ENCODE assay signal across 12 cellular contexts in genomic region chr21:35203093-35204021, GRCh38.
DNase-seq lines count a peak whose midpoint lies in the region; ATAC-seq, FAIRE-seq and TF ChIP-seq lines count a peak whose summit lies in the region.
"Had no signal": no experiment of that assay in that cellular context is flagged by ENCODE, and none has a peak within 500 bp of the region (broad histone marks: within the 10 kb centered on the region; RNA-seq: fewer than 3 reads in every experiment).

No MANE protein-coding gene starts in this region.

- H3K4me1 ChIP-seq in skeletal muscle satellite cell (ENCODE audit: control insufficient read depth, insufficient read depth, low read length) = peaks cover 64% of the 10 kb centered on the region

- no peaks in the 10 kb centered on the region for H3K27me3 ChIP-seq in skeletal muscle satellite cell (ENCODE audit: control insufficient read depth, insufficient read depth, low read length)

- H3K4me3 ChIP-seq in fibroblast of pulmonary artery (replicated peaks; ENCODE audit: low read depth, low read length) (no peak overlapping the region), skeletal muscle satellite cell (ENCODE audit: low read length) (peak overlapping the region; percentile 8)

- peak overlapping the region; percentile 59 for H3K9ac ChIP-seq in skeletal muscle satellite cell (ENCODE audit: low read depth, low read length)

- peak; percentile 72 for FAIRE-seq in RCC 7860 (lab: Jason Lieb, UNC)

- no peak for ATAC-seq in HG03469 (IDR thresholded peaks at IDR 0.05; ENCODE audit: unreplicated experiment)
- ATAC-seq in HG03196 (IDR thresholded peaks at IDR 0.05; ENCODE audit: unreplicated experiment) = no peak

- H3K4me2 ChIP-seq in skeletal muscle satellite cell (ENCODE audit: low read length) = peak overlapping the region; percentile 35

- H3K36me3 ChIP-seq in skeletal muscle satellite cell (ENCODE audit: insufficient read depth, low read length) = no peaks in the 10 kb centered on the region

- peak; percentile 79 for DNase-seq in EL
- DNase-seq in RCC 7860 (ENCODE audit: low spot score) = peak; percentile 41
- DNase-seq in fibroblast of pulmonary artery (ENCODE audit: low read depth) = peak; percentile 84
- no peak for DNase-seq in NCI-H1930 (lab: John Stamatoyannopoulos, UW)
- no peak for DNase-seq in amygdala (lab: John Stamatoyannopoulos, UW)
- DNase-seq: activated CD4-positive, alpha-beta T cell treated with anti-CD3 and anti-CD28 coated beads, Interleukin-2, amount 50 U/mL, for 48 hours; activated naive CD8-positive, alpha-beta T cell treated with anti-CD3 and anti-CD28 coated beads, Interleukin-2, amount 10 ng/mL, durations not matched to agents 7 days and 5 days; DMS153; SW 1271 had no signal

- no peak for TF ChIP-seq CTCF in fibroblast of pulmonary artery (IDR thresholded peaks at IDR 0.05; ENCODE audit: low read length, missing control alignments)

- H3K9me3 ChIP-seq in skeletal muscle satellite cell (replicated peaks; ENCODE audit: low read length) = no peaks in the 10 kb centered on the region

Comparison
In these comparisons a context has a peak if more than half of its experiments do, and no peak if none do; other contexts are left out.
1. DNase-seq: peak in EL (single experiment), RCC 7860 (single experiment) and fibroblast of pulmonary artery (single experiment); none in NCI-H1930 (0 of 2) and amygdala (0 of 56).